Comparison of ENCODE assay signal across 15 cellular contexts in the genomic region with DNA sequence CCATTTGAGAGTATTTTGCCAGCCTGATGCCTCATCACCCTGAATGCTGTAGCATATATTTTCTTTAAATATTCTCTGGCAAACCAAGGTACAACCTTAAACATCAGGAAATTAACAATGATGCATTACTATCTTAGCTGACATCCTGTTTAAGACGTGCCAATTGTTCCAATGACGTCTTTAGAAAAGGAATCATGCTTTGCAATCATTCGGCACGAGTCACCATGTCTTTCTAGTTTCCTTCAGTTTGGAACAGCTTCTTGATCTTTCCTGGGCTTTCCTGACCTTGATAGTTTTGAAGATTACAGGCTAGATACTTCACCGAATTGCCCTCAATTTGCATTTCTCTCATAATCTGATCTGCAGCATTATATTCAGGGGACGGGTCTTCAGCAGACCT.
A peak's percentile ranks its signal among the peaks of the same experiment; 100 is the strongest.
DNase-seq lines count a peak whose midpoint lies in the region.
"Had no signal": no experiment of that assay in that cellular context is flagged by ENCODE, and none has a peak within 500 bp of the region (broad histone marks: within the 10 kb centered on the region; RNA-seq: fewer than 3 reads in every experiment).

No MANE protein-coding gene starts in this region.

- H3K4me3 ChIP-seq in skeletal muscle cell (ENCODE audit: low read depth, low read length): no peak overlapping the region
- H3K4me3 ChIP-seq: adrenal gland, gastroesophageal sphincter, mucosa of descending colon had no signal

- DNase-seq in ELR (ENCODE audit: low read depth) (peak; percentile 69), NCI-H226 (peak; percentile 43), fibroblast of gingiva (ENCODE audit: low read depth) (peak; percentile 52), skeletal muscle cell (ENCODE audit: low read depth) (peak; percentile 67), LoVo (ENCODE audit: low spot score) (no peak), NCI-H524 (lab: John Stamatoyannopoulos, UW) (no peak), globus pallidus (ENCODE audit: low spot score) (no peak)
- DNase-seq: activated CD4-positive, alpha-beta memory T cell treated with anti-CD3 and anti-CD28 coated beads, Interleukin-2, amount 10 ng/mL, durations not matched to agents 7 days and 5 days; adrenal gland; CD4-positive, CD25-positive, alpha-beta regulatory T cell; mucosa of descending colon; NCI-H1694; NCI-H510A; occipital lobe had no signal

Comparison
In these comparisons a context has a peak if more than half of its experiments do, and no peak if none do; other contexts are left out.
1. DNase-seq: peak in ELR (single experiment), NCI-H226 (single experiment), fibroblast of gingiva (single experiment) and skeletal muscle cell (single experiment); none in LoVo (single experiment), NCI-H524 (0 of 2) and globus pallidus (single experiment).